ENCODE assay signal across 1 cellular context in the genomic region with DNA sequence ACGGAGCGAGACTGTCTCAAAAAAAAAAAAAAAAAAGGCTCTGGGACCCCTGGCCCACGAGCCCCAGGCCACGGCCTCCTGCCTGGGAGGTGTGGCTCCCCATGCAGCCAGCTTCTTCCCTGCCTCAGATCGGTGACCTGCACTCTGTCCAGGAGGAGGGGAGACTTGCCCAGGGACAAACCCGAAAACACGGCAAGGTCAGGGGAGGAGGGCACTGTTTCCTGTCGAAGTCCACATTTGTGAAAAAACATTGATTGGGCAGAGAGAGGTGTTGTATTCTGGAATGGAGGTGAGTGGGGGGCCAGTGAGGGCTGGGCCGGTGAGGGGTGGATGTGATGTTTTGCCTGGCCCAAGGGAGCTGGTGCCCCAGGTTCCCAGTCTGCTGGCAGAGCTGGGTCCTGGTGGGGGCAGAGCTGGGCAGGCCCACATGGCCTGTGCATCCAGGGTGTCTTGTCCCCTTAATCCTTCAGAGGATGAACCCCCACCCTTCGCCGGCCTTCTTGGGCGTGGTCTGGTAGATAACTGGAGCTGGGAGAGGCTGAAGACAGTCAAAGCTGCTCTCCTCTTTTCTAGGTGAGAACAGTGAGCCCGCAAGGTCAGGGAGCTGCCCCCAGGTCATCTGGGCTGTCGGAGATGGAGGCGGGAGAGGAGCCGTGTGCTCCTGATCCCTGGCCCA.
A peak's percentile ranks its signal among the peaks of the same experiment; 100 is the strongest.
TF ChIP-seq lines count a peak whose summit lies in the region.

No MANE protein-coding gene starts in this region.

TF ChIP-seq in HepG2, 621 proteins besides CTCF, POLR2A, EP300 and RAD21 (continued from another document and continues in another):
- TF ChIP-seq, protein P1, sequence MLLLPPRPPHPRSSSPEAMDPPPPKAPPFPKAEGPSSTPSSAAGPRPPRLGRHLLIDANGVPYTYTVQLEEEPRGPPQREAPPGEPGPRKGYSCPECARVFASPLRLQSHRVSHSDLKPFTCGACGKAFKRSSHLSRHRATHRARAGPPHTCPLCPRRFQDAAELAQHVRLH (CRISPR knock-in tag; IDR thresholded peaks at IDR 0.05; ENCODE audit: borderline replicate concordance, low read depth), result no peak
- TF ChIP-seq, protein P2, sequence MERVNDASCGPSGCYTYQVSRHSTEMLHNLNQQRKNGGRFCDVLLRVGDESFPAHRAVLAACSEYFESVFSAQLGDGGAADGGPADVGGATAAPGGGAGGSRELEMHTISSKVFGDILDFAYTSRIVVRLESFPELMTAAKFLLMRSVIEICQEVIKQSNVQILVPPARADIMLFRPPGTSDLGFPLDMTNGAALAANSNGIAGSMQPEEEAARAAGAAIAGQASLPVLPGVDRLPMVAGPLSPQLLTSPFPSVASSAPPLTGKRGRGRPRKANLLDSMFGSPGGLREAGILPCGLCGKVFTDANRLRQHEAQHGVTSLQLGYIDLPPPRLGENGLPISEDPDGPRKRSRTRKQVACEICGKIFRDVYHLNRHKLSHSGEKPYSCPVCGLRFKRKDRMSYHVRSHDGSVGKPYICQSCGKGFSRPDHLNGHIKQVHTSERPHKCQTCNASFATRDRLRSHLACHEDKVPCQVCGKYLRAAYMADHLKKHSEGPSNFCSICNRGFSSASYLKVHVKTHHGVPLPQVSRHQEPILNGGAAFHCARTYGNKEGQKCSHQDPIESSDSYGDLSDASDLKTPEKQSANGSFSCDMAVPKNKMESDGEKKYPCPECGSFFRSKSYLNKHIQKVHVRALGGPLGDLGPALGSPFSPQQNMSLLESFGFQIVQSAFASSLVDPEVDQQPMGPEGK (CRISPR knock-in tag; IDR thresholded peaks at IDR 0.05), result peak; percentile 61
- TF ChIP-seq RAD51 (IDR thresholded peaks at IDR 0.05; ENCODE audit: borderline replicate concordance) (no peak), MYC (CRISPR knock-in tag; IDR thresholded peaks at IDR 0.05; ENCODE audit: borderline replicate concordance) (no peak), ZFY (CRISPR knock-in tag; IDR thresholded peaks at IDR 0.05) (no peak), ZNF274 (CRISPR knock-in tag; IDR thresholded peaks at IDR 0.05) (no peak), AHR (CRISPR knock-in tag; IDR thresholded peaks at IDR 0.05) (no peak), CBFB (CRISPR knock-in tag; IDR thresholded peaks at IDR 0.05) (no peak), RFX3 (CRISPR knock-in tag; IDR thresholded peaks at IDR 0.05) (no peak), MEIS2 (CRISPR knock-in tag; IDR thresholded peaks at IDR 0.05) (0 out of 2 replicates have a peak, but pooled peaks have one; percentile 62), STAT5B (CRISPR knock-in tag; IDR thresholded peaks at IDR 0.05) (0 out of 2 replicates have a peak, but pooled peaks have one; percentile 15), MTF1 (CRISPR knock-in tag; IDR thresholded peaks at IDR 0.05) (no peak), MLLT10 (CRISPR knock-in tag; IDR thresholded peaks at IDR 0.05) (no peak), MEIS1 (CRISPR knock-in tag; IDR thresholded peaks at IDR 0.05; ENCODE audit: borderline replicate concordance) (no peak), ZNF331 (CRISPR knock-in tag; IDR thresholded peaks at IDR 0.05) (no peak), ZNF746 (CRISPR knock-in tag; IDR thresholded peaks at IDR 0.05) (0 out of 2 replicates have a peak, but pooled peaks have one; percentile 19), PRPF4 (IDR thresholded peaks at IDR 0.05; ENCODE audit: low read depth, low read length, poor library complexity, severe bottlenecking) (no peak), ARNT (IDR thresholded peaks at IDR 0.05) (no peak), ZEB1 (IDR thresholded peaks at IDR 0.05; ENCODE audit: insufficient replicate concordance, low read depth) (no peak), ZNF773 (CRISPR knock-in tag; IDR thresholded peaks at IDR 0.05; ENCODE audit: borderline replicate concordance) (no peak), ZNF703 (CRISPR knock-in tag; IDR thresholded peaks at IDR 0.05; ENCODE audit: borderline replicate concordance) (no peak), TOE1 (CRISPR knock-in tag; IDR thresholded peaks at IDR 0.05) (no peak), ATF7-NPFF (CRISPR knock-in tag; IDR thresholded peaks at IDR 0.05; ENCODE audit: low read depth) (no peak), REXO4 (CRISPR knock-in tag; IDR thresholded peaks at IDR 0.05; ENCODE audit: borderline replicate concordance) (no peak), ZNF839 (CRISPR knock-in tag; IDR thresholded peaks at IDR 0.05; ENCODE audit: borderline replicate concordance) (no peak), ZNF772 (CRISPR knock-in tag; IDR thresholded peaks at IDR 0.05) (no peak), KAT7 (CRISPR knock-in tag; IDR thresholded peaks at IDR 0.05; ENCODE audit: borderline replicate concordance) (no peak), ESRRA (CRISPR knock-in tag; IDR thresholded peaks at IDR 0.05; ENCODE audit: low read depth) (peak; percentile 70; the same call in 1 of the 2 replicates), SAFB2 (CRISPR knock-in tag; IDR thresholded peaks at IDR 0.05; ENCODE audit: borderline replicate concordance, low read depth) (no peak), PITX1 (CRISPR knock-in tag; IDR thresholded peaks at IDR 0.05) (no peak), HNF4G (IDR thresholded peaks at IDR 0.05; ENCODE audit: borderline replicate concordance, low read depth, low read length) (0 out of 2 replicates have a peak, but pooled peaks have one; percentile 53), HNF4G (CRISPR knock-in tag; IDR thresholded peaks at IDR 0.05; ENCODE audit: borderline replicate concordance, low read depth) (no peak), ZBTB21 (CRISPR knock-in tag; IDR thresholded peaks at IDR 0.05) (no peak), ZNF124 (CRISPR knock-in tag; IDR thresholded peaks at IDR 0.05) (no peak)
- TF ChIP-seq, protein P3, sequence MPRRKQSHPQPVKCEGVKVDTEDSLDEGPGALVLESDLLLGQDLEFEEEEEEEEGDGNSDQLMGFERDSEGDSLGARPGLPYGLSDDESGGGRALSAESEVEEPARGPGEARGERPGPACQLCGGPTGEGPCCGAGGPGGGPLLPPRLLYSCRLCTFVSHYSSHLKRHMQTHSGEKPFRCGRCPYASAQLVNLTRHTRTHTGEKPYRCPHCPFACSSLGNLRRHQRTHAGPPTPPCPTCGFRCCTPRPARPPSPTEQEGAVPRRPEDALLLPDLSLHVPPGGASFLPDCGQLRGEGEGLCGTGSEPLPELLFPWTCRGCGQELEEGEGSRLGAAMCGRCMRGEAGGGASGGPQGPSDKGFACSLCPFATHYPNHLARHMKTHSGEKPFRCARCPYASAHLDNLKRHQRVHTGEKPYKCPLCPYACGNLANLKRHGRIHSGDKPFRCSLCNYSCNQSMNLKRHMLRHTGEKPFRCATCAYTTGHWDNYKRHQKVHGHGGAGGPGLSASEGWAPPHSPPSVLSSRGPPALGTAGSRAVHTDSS (CRISPR knock-in tag; conservative IDR thresholded peaks at IDR 0.05), result 0 out of 2 replicates have a peak, but pooled peaks have one; percentile 19
- TF ChIP-seq, protein P4, sequence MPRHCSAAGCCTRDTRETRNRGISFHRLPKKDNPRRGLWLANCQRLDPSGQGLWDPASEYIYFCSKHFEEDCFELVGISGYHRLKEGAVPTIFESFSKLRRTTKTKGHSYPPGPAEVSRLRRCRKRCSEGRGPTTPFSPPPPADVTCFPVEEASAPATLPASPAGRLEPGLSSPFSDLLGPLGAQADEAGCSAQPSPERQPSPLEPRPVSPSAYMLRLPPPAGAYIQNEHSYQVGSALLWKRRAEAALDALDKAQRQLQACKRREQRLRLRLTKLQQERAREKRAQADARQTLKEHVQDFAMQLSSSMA (CRISPR knock-in tag; IDR thresholded peaks at IDR 0.05), result no peak
- TF ChIP-seq, protein P5, sequence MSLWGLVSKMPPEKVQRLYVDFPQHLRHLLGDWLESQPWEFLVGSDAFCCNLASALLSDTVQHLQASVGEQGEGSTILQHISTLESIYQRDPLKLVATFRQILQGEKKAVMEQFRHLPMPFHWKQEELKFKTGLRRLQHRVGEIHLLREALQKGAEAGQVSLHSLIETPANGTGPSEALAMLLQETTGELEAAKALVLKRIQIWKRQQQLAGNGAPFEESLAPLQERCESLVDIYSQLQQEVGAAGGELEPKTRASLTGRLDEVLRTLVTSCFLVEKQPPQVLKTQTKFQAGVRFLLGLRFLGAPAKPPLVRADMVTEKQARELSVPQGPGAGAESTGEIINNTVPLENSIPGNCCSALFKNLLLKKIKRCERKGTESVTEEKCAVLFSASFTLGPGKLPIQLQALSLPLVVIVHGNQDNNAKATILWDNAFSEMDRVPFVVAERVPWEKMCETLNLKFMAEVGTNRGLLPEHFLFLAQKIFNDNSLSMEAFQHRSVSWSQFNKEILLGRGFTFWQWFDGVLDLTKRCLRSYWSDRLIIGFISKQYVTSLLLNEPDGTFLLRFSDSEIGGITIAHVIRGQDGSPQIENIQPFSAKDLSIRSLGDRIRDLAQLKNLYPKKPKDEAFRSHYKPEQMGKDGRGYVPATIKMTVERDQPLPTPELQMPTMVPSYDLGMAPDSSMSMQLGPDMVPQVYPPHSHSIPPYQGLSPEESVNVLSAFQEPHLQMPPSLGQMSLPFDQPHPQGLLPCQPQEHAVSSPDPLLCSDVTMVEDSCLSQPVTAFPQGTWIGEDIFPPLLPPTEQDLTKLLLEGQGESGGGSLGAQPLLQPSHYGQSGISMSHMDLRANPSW (CRISPR knock-in tag; IDR thresholded peaks at IDR 0.05; ENCODE audit: borderline replicate concordance), result no peak
- TF ChIP-seq, protein P6, sequence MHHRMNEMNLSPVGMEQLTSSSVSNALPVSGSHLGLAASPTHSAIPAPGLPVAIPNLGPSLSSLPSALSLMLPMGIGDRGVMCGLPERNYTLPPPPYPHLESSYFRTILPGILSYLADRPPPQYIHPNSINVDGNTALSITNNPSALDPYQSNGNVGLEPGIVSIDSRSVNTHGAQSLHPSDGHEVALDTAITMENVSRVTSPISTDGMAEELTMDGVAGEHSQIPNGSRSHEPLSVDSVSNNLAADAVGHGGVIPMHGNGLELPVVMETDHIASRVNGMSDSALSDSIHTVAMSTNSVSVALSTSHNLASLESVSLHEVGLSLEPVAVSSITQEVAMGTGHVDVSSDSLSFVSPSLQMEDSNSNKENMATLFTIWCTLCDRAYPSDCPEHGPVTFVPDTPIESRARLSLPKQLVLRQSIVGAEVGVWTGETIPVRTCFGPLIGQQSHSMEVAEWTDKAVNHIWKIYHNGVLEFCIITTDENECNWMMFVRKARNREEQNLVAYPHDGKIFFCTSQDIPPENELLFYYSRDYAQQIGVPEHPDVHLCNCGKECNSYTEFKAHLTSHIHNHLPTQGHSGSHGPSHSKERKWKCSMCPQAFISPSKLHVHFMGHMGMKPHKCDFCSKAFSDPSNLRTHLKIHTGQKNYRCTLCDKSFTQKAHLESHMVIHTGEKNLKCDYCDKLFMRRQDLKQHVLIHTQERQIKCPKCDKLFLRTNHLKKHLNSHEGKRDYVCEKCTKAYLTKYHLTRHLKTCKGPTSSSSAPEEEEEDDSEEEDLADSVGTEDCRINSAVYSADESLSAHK (CRISPR knock-in tag; IDR thresholded peaks at IDR 0.05; ENCODE audit: borderline replicate concordance), result no peak
- TF ChIP-seq, protein P7, sequence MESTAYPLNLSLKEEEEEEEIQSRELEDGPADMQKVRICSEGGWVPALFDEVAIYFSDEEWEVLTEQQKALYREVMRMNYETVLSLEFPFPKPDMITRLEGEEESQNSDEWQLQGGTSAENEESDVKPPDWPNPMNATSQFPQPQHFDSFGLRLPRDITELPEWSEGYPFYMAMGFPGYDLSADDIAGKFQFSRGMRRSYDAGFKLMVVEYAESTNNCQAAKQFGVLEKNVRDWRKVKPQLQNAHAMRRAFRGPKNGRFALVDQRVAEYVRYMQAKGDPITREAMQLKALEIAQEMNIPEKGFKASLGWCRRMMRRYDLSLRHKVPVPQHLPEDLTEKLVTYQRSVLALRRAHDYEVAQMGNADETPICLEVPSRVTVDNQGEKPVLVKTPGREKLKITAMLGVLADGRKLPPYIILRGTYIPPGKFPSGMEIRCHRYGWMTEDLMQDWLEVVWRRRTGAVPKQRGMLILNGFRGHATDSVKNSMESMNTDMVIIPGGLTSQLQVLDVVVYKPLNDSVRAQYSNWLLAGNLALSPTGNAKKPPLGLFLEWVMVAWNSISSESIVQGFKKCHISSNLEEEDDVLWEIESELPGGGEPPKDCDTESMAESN (CRISPR knock-in tag; conservative IDR thresholded peaks at IDR 0.05), result no peak
- TF ChIP-seq, protein P8, sequence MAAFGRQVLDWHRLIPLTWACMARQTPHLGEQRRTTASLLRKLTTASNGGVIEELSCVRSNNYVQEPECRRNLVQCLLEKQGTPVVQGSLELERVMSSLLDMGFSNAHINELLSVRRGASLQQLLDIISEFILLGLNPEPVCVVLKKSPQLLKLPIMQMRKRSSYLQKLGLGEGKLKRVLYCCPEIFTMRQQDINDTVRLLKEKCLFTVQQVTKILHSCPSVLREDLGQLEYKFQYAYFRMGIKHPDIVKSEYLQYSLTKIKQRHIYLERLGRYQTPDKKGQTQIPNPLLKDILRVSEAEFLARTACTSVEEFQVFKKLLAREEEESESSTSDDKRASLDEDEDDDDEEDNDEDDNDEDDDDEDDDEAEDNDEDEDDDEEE (CRISPR knock-in tag; IDR thresholded peaks at IDR 0.05), result no peak
- TF ChIP-seq, protein P9, sequence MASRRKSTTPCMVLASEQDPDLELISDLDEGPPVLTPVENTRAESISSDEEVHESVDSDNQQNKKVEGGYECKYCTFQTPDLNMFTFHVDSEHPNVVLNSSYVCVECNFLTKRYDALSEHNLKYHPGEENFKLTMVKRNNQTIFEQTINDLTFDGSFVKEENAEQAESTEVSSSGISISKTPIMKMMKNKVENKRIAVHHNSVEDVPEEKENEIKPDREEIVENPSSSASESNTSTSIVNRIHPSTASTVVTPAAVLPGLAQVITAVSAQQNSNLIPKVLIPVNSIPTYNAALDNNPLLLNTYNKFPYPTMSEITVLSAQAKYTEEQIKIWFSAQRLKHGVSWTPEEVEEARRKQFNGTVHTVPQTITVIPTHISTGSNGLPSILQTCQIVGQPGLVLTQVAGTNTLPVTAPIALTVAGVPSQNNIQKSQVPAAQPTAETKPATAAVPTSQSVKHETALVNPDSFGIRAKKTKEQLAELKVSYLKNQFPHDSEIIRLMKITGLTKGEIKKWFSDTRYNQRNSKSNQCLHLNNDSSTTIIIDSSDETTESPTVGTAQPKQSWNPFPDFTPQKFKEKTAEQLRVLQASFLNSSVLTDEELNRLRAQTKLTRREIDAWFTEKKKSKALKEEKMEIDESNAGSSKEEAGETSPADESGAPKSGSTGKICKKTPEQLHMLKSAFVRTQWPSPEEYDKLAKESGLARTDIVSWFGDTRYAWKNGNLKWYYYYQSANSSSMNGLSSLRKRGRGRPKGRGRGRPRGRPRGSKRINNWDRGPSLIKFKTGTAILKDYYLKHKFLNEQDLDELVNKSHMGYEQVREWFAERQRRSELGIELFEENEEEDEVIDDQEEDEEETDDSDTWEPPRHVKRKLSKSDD (CRISPR knock-in tag; IDR thresholded peaks at IDR 0.05; ENCODE audit: low read depth), result no peak
- TF ChIP-seq, protein P10, sequence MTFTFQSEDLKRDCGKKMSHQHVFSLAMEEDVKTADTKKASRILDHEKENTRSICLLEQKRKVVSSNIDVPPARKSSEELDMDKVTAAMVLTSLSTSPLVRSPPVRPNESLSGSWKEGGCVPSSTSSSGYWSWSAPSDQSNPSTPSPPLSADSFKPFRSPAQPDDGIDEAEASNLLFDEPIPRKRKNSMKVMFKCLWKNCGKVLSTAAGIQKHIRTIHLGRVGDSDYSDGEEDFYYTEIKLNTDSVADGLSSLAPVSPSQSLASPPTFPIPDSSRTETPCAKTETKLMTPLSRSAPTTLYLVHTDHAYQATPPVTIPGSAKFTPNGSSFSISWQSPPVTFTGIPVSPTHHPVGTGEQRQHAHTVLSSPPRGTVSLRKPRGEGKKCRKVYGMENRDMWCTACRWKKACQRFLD (CRISPR knock-in tag; IDR thresholded peaks at IDR 0.05; ENCODE audit: borderline replicate concordance), result no peak
